Comparison of ENCODE assay signal across 25 cellular contexts in the genomic region with DNA sequence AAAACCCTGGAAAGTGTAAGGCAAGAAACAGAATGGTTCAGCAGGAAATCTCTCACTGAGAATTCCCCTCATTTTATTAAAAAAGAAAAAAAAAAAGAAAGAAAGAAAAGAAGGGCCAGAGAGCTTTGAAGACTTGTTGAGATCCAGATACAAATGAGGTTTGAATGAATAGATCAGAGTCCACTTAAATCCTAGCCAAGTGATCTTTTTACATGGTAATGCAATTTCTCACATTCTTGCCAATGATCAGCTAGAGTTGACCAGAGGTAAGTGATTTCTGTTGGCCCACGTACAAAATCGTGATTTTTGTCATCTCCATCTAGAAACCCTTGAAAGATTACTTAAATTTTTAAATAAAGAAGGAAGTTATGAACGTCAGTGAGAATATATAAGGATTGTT.
"Had no signal": no experiment of that assay in that cellular context is flagged by ENCODE, and none has a peak within 500 bp of the region (broad histone marks: within the 10 kb centered on the region; RNA-seq: fewer than 3 reads in every experiment).

No MANE protein-coding gene starts in this region.

- H3K4me3 ChIP-seq: colonic mucosa, coronary artery, dorsolateral prefrontal cortex, esophagus muscularis mucosa, esophagus squamous epithelium, gastrocnemius medialis, gastroesophageal sphincter, heart left ventricle, heart right ventricle had no signal

- H3K4me3 Mint-ChIP-seq: dendritic cell treated with granulocyte-macrophage colony-stimulating factor and Interleukin-4, amounts not matched to agents 40 ng/mL and 50 ng/mL, for 4 days; effector memory CD8-positive, alpha-beta T cell; endodermal cell had no signal

- H3K36me3 ChIP-seq: colonic mucosa, esophagus muscularis mucosa, esophagus squamous epithelium, gastrocnemius medialis, gastroesophageal sphincter, heart left ventricle, heart right ventricle had no signal

- DNase-seq: colonic mucosa; cortex of kidney; dermis blood vessel endothelial cell; dorsolateral prefrontal cortex; effector CD4-positive, alpha-beta T cell; effector CD8-positive, alpha-beta T cell; effector memory CD4-positive, alpha-beta T cell; effector memory CD8-positive, alpha-beta T cell; endodermal cell; erythroblast; esophagus squamous epithelium; foreskin fibroblast; foreskin keratinocyte; foreskin melanocyte; gastrocnemius medialis; glutamatergic neuron; head of caudate nucleus; heart left ventricle; heart right ventricle had no signal

- H3K4me1 Mint-ChIP-seq: endodermal cell had no signal

- H3K27ac ChIP-seq: colonic mucosa, coronary artery, dorsolateral prefrontal cortex, epithelial cell of prostate, esophagus muscularis mucosa, esophagus squamous epithelium, foreskin keratinocyte, gastrocnemius medialis, gastroesophageal sphincter, heart left ventricle, heart right ventricle had no signal

- H3K27me3 ChIP-seq: colonic mucosa, esophagus muscularis mucosa, esophagus squamous epithelium, foreskin keratinocyte, gastrocnemius medialis, gastroesophageal sphincter, heart left ventricle, heart right ventricle had no signal

- H3K27me3 Mint-ChIP-seq: dendritic cell treated with granulocyte-macrophage colony-stimulating factor and Interleukin-4, amounts not matched to agents 40 ng/mL and 50 ng/mL, for 4 days; effector memory CD8-positive, alpha-beta T cell had no signal

- H3K27ac Mint-ChIP-seq: dendritic cell treated with granulocyte-macrophage colony-stimulating factor and Interleukin-4, amounts not matched to agents 40 ng/mL and 50 ng/mL, for 4 days; effector memory CD8-positive, alpha-beta T cell; endodermal cell had no signal

- H3K9me3 ChIP-seq: colonic mucosa, esophagus muscularis mucosa, esophagus squamous epithelium, gastrocnemius medialis, gastroesophageal sphincter, heart left ventricle, heart right ventricle had no signal

- H3K4me1 ChIP-seq: colonic mucosa, esophagus muscularis mucosa, esophagus squamous epithelium, foreskin keratinocyte, gastrocnemius medialis, gastroesophageal sphincter had no signal

- ATAC-seq: effector memory CD8-positive, alpha-beta T cell; esophagus mucosa; foreskin keratinocyte; gastrocnemius medialis; gastroesophageal sphincter; heart left ventricle; heart right ventricle had no signal

- H3K9me3 Mint-ChIP-seq: endodermal cell had no signal
